Comparison of ENCODE assay signal across 8 cellular contexts in the genomic region with DNA sequence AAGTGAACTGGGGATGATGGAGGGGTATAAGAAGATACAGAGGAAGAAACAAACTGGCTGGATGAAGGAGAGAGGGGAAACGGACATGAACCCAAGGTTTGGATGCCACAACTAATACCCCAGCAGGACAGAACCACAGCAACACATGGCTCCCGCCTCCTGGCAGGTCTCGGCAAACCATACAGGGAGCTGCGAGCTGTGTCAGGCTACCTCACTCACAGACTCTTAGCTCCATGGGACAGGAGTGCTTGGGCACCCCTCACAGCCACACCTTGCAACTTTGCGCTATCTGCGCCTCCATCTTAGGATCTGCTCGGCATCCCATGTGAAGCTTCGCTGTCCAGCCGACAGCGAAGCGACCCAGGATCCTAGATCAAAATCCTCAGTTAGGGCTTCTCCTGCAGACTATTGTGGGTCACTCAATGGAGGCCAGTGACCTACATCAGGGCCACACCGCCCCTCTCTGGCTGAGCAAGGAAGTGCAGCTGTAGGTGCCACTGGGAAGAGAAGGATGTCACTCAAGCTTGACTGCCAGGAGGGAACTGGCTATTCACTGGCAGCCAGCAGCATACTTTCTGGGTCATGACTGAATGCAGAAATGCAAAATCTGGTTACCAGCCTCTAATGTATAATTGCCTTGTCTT.
DNase-seq lines count a peak whose midpoint lies in the region; ATAC-seq lines count a peak whose summit lies in the region.

No MANE protein-coding gene starts in this region.

- no peak for ATAC-seq in GM21447 (IDR thresholded peaks at IDR 0.05; ENCODE audit: unreplicated experiment)

- peak; percentile 34 for DNase-seq in activated CD4-positive, CD25-positive, alpha-beta regulatory T cell treated with anti-CD3 and anti-CD28 coated beads, Interleukin-2, amount 50 U/mL, for 72 hours
- no peak for DNase-seq in activated CD4-positive, CD25-positive, alpha-beta regulatory T cell (lab: John Stamatoyannopoulos, UW)
- peak; percentile 47 for DNase-seq in KBM-7
- DNase-seq in RPMI8226: peak; percentile 53
- DNase-seq in cerebellum (ENCODE audit: low spot score): peak; percentile 13
- peak; percentile 91 for DNase-seq in left kidney (ENCODE audit: low read depth, low spot score)
- DNase-seq in stimulated activated CD4-positive, alpha-beta T cell treated with anti-CD3 and anti-CD28 coated beads, Interleukin-4, amount 100 ng/mL, for 48 hours (ENCODE audit: low read depth in 2 of 2): peak; percentile 9 to 57

- in situ Hi-C loops in KBM-7 (cut with MboI; ENCODE audit: low pct_unique_long_range_greater_than_20kb, low sequenced_read_pairs): no loop called here

Comparison
In these comparisons a context has a peak if more than half of its experiments do, and no peak if none do; other contexts are left out.
1. DNase-seq: peak in activated CD4-positive, CD25-positive, alpha-beta regulatory T cell treated with anti-CD3 and anti-CD28 coated beads, Interleukin-2, amount 50 U/mL, for 72 hours (single experiment), KBM-7 (single experiment), RPMI8226 (single experiment), cerebellum (single experiment), left kidney (single experiment) and stimulated activated CD4-positive, alpha-beta T cell treated with anti-CD3 and anti-CD28 coated beads, Interleukin-4, amount 100 ng/mL, for 48 hours (2 of 2); none in activated CD4-positive, CD25-positive, alpha-beta regulatory T cell (0 of 4).